ENCODE assay signal across 20 cellular contexts in genomic region chr13:30154931-30155330, GRCh38.
DNase-seq lines count a peak whose midpoint lies in the region; ATAC-seq and TF ChIP-seq lines count a peak whose summit lies in the region.
"Had no signal": no experiment of that assay in that cellular context is flagged by ENCODE, and none has a peak within 500 bp of the region (broad histone marks: within the 10 kb centered on the region; RNA-seq: fewer than 3 reads in every experiment).

No MANE protein-coding gene starts in this region.

- H3K4me1 ChIP-seq in BLaER1 treated with 17β-estradiol and CSF1 and Interleukin-3, amounts not matched to agents 10 nM and 100 nM = peaks cover 25 to 96% (median 86%) of the 10 kb centered on the region in 10 experiments
- peaks cover 16% of the 10 kb centered on the region for H3K4me1 ChIP-seq in OCI-LY1 (ENCODE audit: insufficient read depth, low read length, severe bottlenecking)
- no peaks in the 10 kb centered on the region for H3K4me1 ChIP-seq in sigmoid colon
- H3K4me1 ChIP-seq: Caco-2 had no signal

- H3K9me3 Mint-ChIP-seq in endothelial cell (ENCODE audit: unreplicated experiment) = no peaks in the 10 kb centered on the region

- peak overlapping the region; percentile 40 for H3K27ac Mint-ChIP-seq in endothelial cell (ENCODE audit: unreplicated experiment)
- H3K27ac Mint-ChIP-seq: CD14-positive monocyte had no signal

- no peak for TF ChIP-seq POLR2A in sigmoid colon (IDR thresholded peaks at IDR 0.05)

- no peak overlapping the region for H3K4me3 Mint-ChIP-seq in endothelial cell (ENCODE audit: unreplicated experiment)
- H3K4me3 Mint-ChIP-seq: CD14-positive monocyte had no signal

- H3K9ac ChIP-seq in BLaER1 treated with 17β-estradiol and CSF1 and Interleukin-3, amounts not matched to agents 10 nM and 100 nM = no peak overlapping the region
- no peak overlapping the region for H3K9ac ChIP-seq in OCI-LY1 (ENCODE audit: low read length)
- H3K9ac ChIP-seq: GM23248, KMS-11 had no signal

- H3K27ac ChIP-seq in BLaER1 treated with 17β-estradiol and CSF1 and Interleukin-3, amounts not matched to agents 10 nM and 100 nM = no peak overlapping the region
- H3K27ac ChIP-seq in OCI-LY1 (ENCODE audit: low read depth, low read length, poor library complexity, severe bottlenecking) (no peak overlapping the region), sigmoid colon (no peak overlapping the region)
- H3K27ac ChIP-seq: GM23248, HL-60, KMS-11, SJSA1 had no signal

- no peaks in the 10 kb centered on the region for H3K36me3 ChIP-seq in BLaER1 treated with 17β-estradiol and CSF1 and Interleukin-3, amounts not matched to agents 10 nM and 100 nM
- H3K36me3 ChIP-seq in OCI-LY1 (ENCODE audit: insufficient read depth, low read length) (no peaks in the 10 kb centered on the region), sigmoid colon (no peaks in the 10 kb centered on the region)
- H3K36me3 ChIP-seq: HAP-1, SJSA1 had no signal

- no peaks in the 10 kb centered on the region for H3K36me3 Mint-ChIP-seq in endothelial cell (ENCODE audit: low read depth, unreplicated experiment)
- H3K36me3 Mint-ChIP-seq: CD14-positive monocyte had no signal

- intact Hi-C loops in sigmoid colon (cut with DNase I) = no loop called here

- no peak overlapping the region for H3K4me3 ChIP-seq in BLaER1 treated with 17β-estradiol and CSF1 and Interleukin-3, amounts not matched to agents 10 nM and 100 nM
- H3K4me3 ChIP-seq in OCI-LY1 (ENCODE audit: low read depth, low read length, poor library complexity, severe bottlenecking) (no peak overlapping the region), sigmoid colon (no peak overlapping the region), foreskin fibroblast (ENCODE audit: low read depth in 1 of 2, low read length in 2 of 2) (no peak overlapping the region)
- H3K4me3 ChIP-seq: GM23248, HAP-1, SJSA1 had no signal

- ATAC-seq in HG03095 (IDR thresholded peaks at IDR 0.05; ENCODE audit: unreplicated experiment) = no peak
- ATAC-seq: Panc1 had no signal

- peak overlapping the region in 6 of 11 experiments; percentile 82 to 98 (median 92); a peak in 11 of 22 replicates for H3K4me2 ChIP-seq in BLaER1 treated with 17β-estradiol and CSF1 and Interleukin-3, amounts not matched to agents 10 nM and 100 nM
- H3K4me2 ChIP-seq in OCI-LY1 (ENCODE audit: low read length) = peak overlapping the region; percentile 11; the same call in 1 of the 2 replicates
- H3K4me2 ChIP-seq: KMS-11 had no signal

- H3K9me2 ChIP-seq in OCI-LY1 (ENCODE audit: low read depth, low read length) = no peaks in the 10 kb centered on the region

- H3K79me2 ChIP-seq in OCI-LY1 (ENCODE audit: insufficient read depth, low read length) = no peaks in the 10 kb centered on the region

- no peak for TF ChIP-seq EP300 in sigmoid colon (IDR thresholded peaks at IDR 0.05)

- H3K27me3 ChIP-seq in BLaER1 treated with 17β-estradiol and CSF1 and Interleukin-3, amounts not matched to agents 10 nM and 100 nM = peaks cover 0 to 50% (median 3%) of the 10 kb centered on the region in 11 experiments; a peak in 8 of 22 replicates
- H3K27me3 ChIP-seq in OCI-LY1 (ENCODE audit: insufficient read depth, low read length) (peaks cover 6% of the 10 kb centered on the region; the same call in 1 of the 2 replicates), sigmoid colon (peaks cover 0 to 24% (median 0%) of the 10 kb centered on the region in 3 donors)
- H3K27me3 ChIP-seq: SJSA1 had no signal

- H2AFZ ChIP-seq in OCI-LY1 (ENCODE audit: low read length) = no peak overlapping the region
- H2AFZ ChIP-seq: GM23248 had no signal

- TF ChIP-seq CTCF in OCI-LY1 (IDR thresholded peaks at IDR 0.05; ENCODE audit: low read length) (no peak), endothelial cell (IDR thresholded peaks at IDR 0.05; ENCODE audit: unreplicated experiment) (no peak), sigmoid colon (IDR thresholded peaks at IDR 0.05) (no peak), foreskin fibroblast (IDR thresholded peaks at IDR 0.05; ENCODE audit: low read depth, low read length) (no peak)

- H3K27me3 Mint-ChIP-seq in endothelial cell (ENCODE audit: unreplicated experiment) = no peaks in the 10 kb centered on the region

- WGBS in sigmoid colon, 2 donors = 91 to 96% methylated on average over 10 of the region's 10 CpGs

- H3K9me3 ChIP-seq in BLaER1 treated with 17β-estradiol and CSF1 and Interleukin-3, amounts not matched to agents 10 nM and 100 nM (replicated peaks in 1 of 11) = no peaks in the 10 kb centered on the region
- H3K9me3 ChIP-seq in OCI-LY1 (ENCODE audit: low read length) = no peaks in the 10 kb centered on the region
- no peaks in the 10 kb centered on the region for H3K9me3 ChIP-seq in sigmoid colon
- H3K9me3 ChIP-seq: Caco-2, HAP-1, SJSA1 had no signal

- no peaks in the 10 kb centered on the region for H3F3A ChIP-seq in OCI-LY1 (ENCODE audit: insufficient read depth, low read length)

- no peak for DNase-seq in endothelial cell (ENCODE audit: low spot score)
- peak; percentile 57 for DNase-seq in sigmoid colon
- no peak for DNase-seq in middle frontal gyrus (ENCODE audit: extremely low spot score, low spot score)
- DNase-seq in foreskin fibroblast = no peak
- DNase-seq: GM23248, MV-4-11, NCI-H1694 treated with DMSO at 0.1 percent for 48 hours, NCI-H2107, NCI-H226, NCI-H524 had no signal

- H3K4me1 Mint-ChIP-seq in endothelial cell (ENCODE audit: unreplicated experiment) = peaks cover 2% of the 10 kb centered on the region
- H3K4me1 Mint-ChIP-seq: CD14-positive monocyte had no signal

- no peaks in the 10 kb centered on the region; a peak in 1 of 22 replicates for H4K20me1 ChIP-seq in BLaER1 treated with 17β-estradiol and CSF1 and Interleukin-3, amounts not matched to agents 10 nM and 100 nM
- H4K20me1 ChIP-seq in OCI-LY1 (ENCODE audit: insufficient read depth, low read length) = no peaks in the 10 kb centered on the region
